Comparison of ENCODE assay signal across 29 cellular contexts in genomic region chr11:78376858-78377257, GRCh38.
"Had no signal": no experiment of that assay in that cellular context is flagged by ENCODE, and none has a peak within 500 bp of the region (broad histone marks: within the 10 kb centered on the region; RNA-seq: fewer than 3 reads in every experiment).

No MANE protein-coding gene starts in this region.

- DNase-seq: activated CD4-positive, alpha-beta memory T cell treated with anti-CD3 and anti-CD28 coated beads for 36 hours; activated CD4-positive, alpha-beta T cell treated with anti-CD3 and anti-CD28 coated beads for 36 hours; activated CD4-positive, alpha-beta T cell treated with anti-CD3 and anti-CD28 coated beads, Interleukin-2, amount 10 ng/mL, durations not matched to agents 24 days and 14 days; activated CD4-positive, CD25-positive, alpha-beta regulatory T cell; activated CD4-positive, CD25-positive, alpha-beta regulatory T cell treated with anti-CD3 and anti-CD28 coated beads, Interleukin-2, amount 50 U/mL, for 72 hours; activated CD8-positive, alpha-beta memory T cell treated with anti-CD3 and anti-CD28 coated beads, Interleukin-2, amount 10 ng/mL, durations not matched to agents 7 days and 5 days; activated CD8-positive, alpha-beta memory T cell treated with anti-CD3 and anti-CD28 coated beads, Interleukin-2, amount 50 U/mL, for 4 hours; activated CD8-positive, alpha-beta T cell treated with anti-CD3 and anti-CD28 coated beads, Interleukin-2, amount 10 ng/mL, durations not matched to agents 7 days and 5 days; activated effector memory CD4-positive, alpha-beta T cell treated with anti-CD3 and anti-CD28 coated beads, Interleukin-2, amount 50 U/mL, for 16 hours; activated naive CD4-positive, alpha-beta T cell treated with anti-CD3 and anti-CD28 coated beads for 36 hours; activated naive CD8-positive, alpha-beta T cell treated with anti-CD3 and anti-CD28 coated beads for 36 hours; activated naive CD8-positive, alpha-beta T cell treated with anti-CD3 and anti-CD28 coated beads, Interleukin-2, amount 50 U/mL, for 24 hours; activated T-cell treated with anti-CD3 and anti-CD28 coated beads, Interleukin-2, amount 50 U/mL, for 1 hour; activated T-cell treated with anti-CD3 and anti-CD28 coated beads, Interleukin-2, amount 50 U/mL, for 48 hours; adrenal gland; amygdala; aorta; body of pancreas; caudate nucleus; dorsolateral prefrontal cortex; effector memory CD8-positive, alpha-beta T cell; esophagus squamous epithelium; foreskin melanocyte; heart right ventricle; T-helper 1 cell; T-helper 17 cell; T1000 had no signal

- H3K27ac ChIP-seq: adrenal gland, body of pancreas, epithelial cell of prostate, esophagus squamous epithelium, gastroesophageal sphincter, heart right ventricle had no signal

- H3K36me3 ChIP-seq: adrenal gland, esophagus squamous epithelium, gastroesophageal sphincter, heart right ventricle had no signal

- H3K9me3 ChIP-seq: adrenal gland, body of pancreas, esophagus squamous epithelium, gastroesophageal sphincter had no signal

- H3K4me3 ChIP-seq: adrenal gland, body of pancreas, dorsolateral prefrontal cortex, esophagus squamous epithelium, gastroesophageal sphincter, heart right ventricle had no signal

- ATAC-seq: activated CD4-positive, alpha-beta T cell treated with anti-CD3 and anti-CD28 coated beads for 36 hours; activated CD8-positive, alpha-beta memory T cell treated with anti-CD3 and anti-CD28 coated beads, Interleukin-2, amount 10 ng/mL, durations not matched to agents 7 days and 5 days; activated CD8-positive, alpha-beta T cell treated with anti-CD3 and anti-CD28 coated beads, Interleukin-2, amount 10 ng/mL, durations not matched to agents 7 days and 5 days; activated naive CD8-positive, alpha-beta T cell treated with anti-CD3 and anti-CD28 coated beads, Interleukin-2, amount 50 U/mL, for 24 hours; body of pancreas; effector memory CD8-positive, alpha-beta T cell; gastroesophageal sphincter; heart right ventricle; T-helper 17 cell had no signal

- H3K27me3 ChIP-seq: adrenal gland, body of pancreas, dorsolateral prefrontal cortex, esophagus squamous epithelium, gastroesophageal sphincter, heart right ventricle had no signal
